Comparison of ENCODE assay signal across 8 cellular contexts in the genomic region with DNA sequence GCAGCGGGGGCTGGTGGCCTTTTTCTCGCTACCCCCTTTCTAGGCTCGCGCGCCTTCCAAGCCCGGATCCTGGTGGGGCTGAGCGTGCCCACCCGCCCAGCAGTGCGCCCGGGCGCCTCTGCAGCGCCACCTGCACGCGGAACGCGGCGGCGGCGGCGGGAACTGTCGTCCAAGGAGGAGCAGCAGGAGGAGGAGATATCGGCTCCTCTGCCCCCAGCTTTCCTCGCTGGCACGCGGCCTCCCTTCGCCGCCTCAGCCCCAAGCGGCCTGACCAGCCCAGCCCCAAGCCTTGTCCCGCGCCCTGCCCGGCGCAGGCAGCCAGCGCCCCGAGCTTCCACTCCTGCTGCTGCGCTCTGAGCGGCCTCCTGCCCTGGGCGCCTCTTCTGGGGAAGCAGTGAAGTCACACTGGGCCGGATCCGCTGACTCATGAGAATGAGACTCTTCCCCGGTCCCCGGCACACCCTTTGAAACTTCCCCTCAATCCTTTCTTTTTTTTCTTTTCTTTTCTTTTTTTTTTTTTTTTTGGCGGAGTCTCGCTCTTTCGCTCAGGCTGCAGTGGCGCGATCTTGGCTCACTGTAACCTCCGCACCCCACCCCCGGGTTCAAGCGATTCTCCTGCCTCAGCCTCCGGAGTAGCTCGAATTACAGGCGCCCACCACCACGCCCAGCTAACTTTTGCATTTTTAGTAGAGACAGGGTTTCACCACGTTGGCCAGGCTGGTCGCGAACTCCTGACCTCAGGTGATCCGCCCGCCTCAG. TPM values are rescaled to one million over a fixed set of nuclear protein-coding genes. Genes with fewer than 3 reads are reported as not detected.
DNase-seq lines count a peak whose midpoint lies in the region; ATAC-seq, FAIRE-seq and TF ChIP-seq lines count a peak whose summit lies in the region.

No MANE protein-coding gene starts in this region.

- H3K4me3 ChIP-seq in A673 (ENCODE audit: low read depth, low read length, poor library complexity, severe bottlenecking) = peak overlapping the region; percentile 42
- H3K4me3 ChIP-seq in thoracic aorta = peak overlapping the region; percentile 73

- FAIRE-seq in RCC 7860 (lab: Jason Lieb, UNC) = no peak

- DNase-seq in A673 (ENCODE audit: low spot score) = peak; percentile 80
- peak; percentile 50 for DNase-seq in RCC 7860 (ENCODE audit: low spot score)
- DNase-seq in activated gamma-delta T cell treated with anti-CD3 and anti-CD28 coated beads, Interleukin-2, amount 50 U/mL, for 16 hours (ENCODE audit: low read depth) = peak; percentile 40
- DNase-seq in germinal center (ENCODE audit: low spot score) = peak; percentile 71
- no peak for DNase-seq in omental fat pad (ENCODE audit: low spot score)
- peak; percentile 31 for DNase-seq in thoracic aorta (ENCODE audit: low spot score)

- no peaks in the 10 kb centered on the region for H3K36me3 ChIP-seq in A673 (ENCODE audit: insufficient read depth, low read length, poor library complexity, severe bottlenecking)
- no peaks in the 10 kb centered on the region for H3K36me3 ChIP-seq in thoracic aorta

- CTCF ChIA-PET in A673 (lab: Charles Lee) = interaction anchor here (0.7 kb wide), 1 partner anchor 682 kb away, joined by 10 read pairs; no protein-coding TSS in a partner anchor

- POLR2A ChIA-PET in A673 (lab: Charles Lee; ENCODE audit: low non-redundant PET) = no interaction called here

- no peaks in the 10 kb centered on the region for H3K9me3 ChIP-seq in A673 (ENCODE audit: low read depth, low read length, poor library complexity, severe bottlenecking)
- H3K9me3 ChIP-seq in thoracic aorta = no peaks in the 10 kb centered on the region

- no TSS peak for BruUV-seq in A673 (replicated peaks; lab: Mats Ljungman, UMichigan)

- TF ChIP-seq CTCF in A673 (conservative IDR thresholded peaks at IDR 0.05; ENCODE audit: low read depth, low read length) = peak; percentile 79
- no peak for TF ChIP-seq CTCF in omental fat pad (IDR thresholded peaks at IDR 0.05)
- TF ChIP-seq CTCF in thoracic aorta (IDR thresholded peaks at IDR 0.05) = peak; percentile 70

- intact Hi-C loops in A673 (cut with micrococcal nuclease; ENCODE audit: unreplicated experiment) = no loop called here

- no peaks in the 10 kb centered on the region for H3K27me3 ChIP-seq in A673 (replicated peaks; ENCODE audit: insufficient read depth, low read depth, low read length, poor library complexity)
- no peaks in the 10 kb centered on the region for H3K27me3 ChIP-seq in thoracic aorta (replicated peaks; ENCODE audit: insufficient read depth)

- no peaks in the 10 kb centered on the region for H3K4me1 ChIP-seq in A673 (ENCODE audit: insufficient read depth, low read length, poor library complexity, severe bottlenecking)
- peaks cover 0 to 18% of the 10 kb centered on the region in 2 donors for H3K4me1 ChIP-seq in thoracic aorta (ENCODE audit: control insufficient read depth in 1 of 2, low read depth in 2 of 2)

- H3K27ac ChIP-seq in A673 (ENCODE audit: low read depth, low read length, poor library complexity, severe bottlenecking) (peak overlapping the region; percentile 65), thoracic aorta (peak overlapping the region; percentile 25 to 71)

- ATAC-seq in GM18870 (IDR thresholded peaks at IDR 0.05; ENCODE audit: unreplicated experiment) = peak; percentile 49
- ATAC-seq in HG03135 (IDR thresholded peaks at IDR 0.05; ENCODE audit: unreplicated experiment) = peak; percentile 53
- peak; percentile 80 for ATAC-seq in omental fat pad (ENCODE audit: low FRiP score)
- ATAC-seq in thoracic aorta (ENCODE audit: insufficient number of reproducible peaks, low FRiP score, low read depth) = peak; percentile 85

RNA-seq across cellular contexts. Expression of gene ELF4, which starts 10.6 kb away (rescaled TPM):
- total RNA-seq in A673 (2021) = 8.4 and 9.0 TPM in 2 replicates
- 10 to 100 TPM; 10.8 to 30.5 (median 15.0) TPM for total RNA-seq in omental fat pad
- 10 to 100 TPM; 11.1 to 16.9 TPM for total RNA-seq in thoracic aorta

RNA-seq across cellular contexts. Expression of gene AIFM1, which starts 44.7 kb away (rescaled TPM):
- total RNA-seq in A673 (2021) = 69.4 and 71.1 TPM in 2 replicates
- 10 to 100 TPM; 14.7 to 21.2 (median 16.9) TPM for total RNA-seq in omental fat pad
- 10 to 100 TPM; 11.4 to 13.6 TPM for total RNA-seq in thoracic aorta

RNA-seq across cellular contexts. Expression of gene RAB33A, which starts 50.8 kb away (rescaled TPM):
- total RNA-seq in A673 (2021) (4.8 and 6.2 TPM in 2 replicates), omental fat pad (1 to 10 TPM in 3 of 4 donors, not detected in 1; 1.4 to 3.0 (median 1.4) TPM), thoracic aorta (not detected)

Comparison
In these comparisons a context has a peak if more than half of its experiments do, and no peak if none do; other contexts are left out.
1. CTCF ChIP-seq: peak in A673 (single experiment) and thoracic aorta (single experiment); none in omental fat pad (0 of 3).
2. Peak in every context shown above with its lines, with median percentiles within 50 percentile points of each other: ATAC-seq.